12 cellular contexts compared by ENCODE assay signal in the genomic region with DNA sequence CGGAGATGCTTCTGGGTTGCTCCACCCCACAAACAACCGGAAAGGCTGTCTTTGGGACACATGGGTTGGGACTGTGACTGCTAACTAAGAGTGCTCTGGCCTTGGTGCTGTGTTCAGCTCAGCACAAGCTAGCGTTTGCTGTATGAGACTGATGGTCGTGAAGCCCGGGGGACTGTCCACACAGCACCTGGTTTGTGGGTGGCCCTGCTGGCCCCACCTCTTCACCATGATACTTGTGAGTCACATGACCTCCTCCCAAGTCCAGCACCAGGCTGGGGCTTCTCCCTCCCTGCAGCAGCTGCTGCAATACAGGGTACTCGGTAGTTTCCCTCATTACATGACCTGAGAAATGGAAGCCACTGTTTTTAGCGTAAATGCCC.
A peak's percentile ranks its signal among the peaks of the same experiment; 100 is the strongest.
DNase-seq lines count a peak whose midpoint lies in the region; ATAC-seq and TF ChIP-seq lines count a peak whose summit lies in the region.
"Had no signal": no experiment of that assay in that cellular context is flagged by ENCODE, and none has a peak within 500 bp of the region (broad histone marks: within the 10 kb centered on the region; RNA-seq: fewer than 3 reads in every experiment).

No MANE protein-coding gene starts in this region.

- in situ Hi-C loops in mammary epithelial cell (cut with MboI; ENCODE audit: low sequenced_read_pairs in 2 of 2), result no loop called here

- no peak overlapping the region for H3K4me2 ChIP-seq in HCT116 (ENCODE audit: low read length)
- H3K4me2 ChIP-seq in mammary epithelial cell (ENCODE audit: insufficient read depth, low read depth, low read length), result no peak overlapping the region

- ATAC-seq in HCT116, result peak; percentile 21; the same call in 1 of the 2 replicates

- WGBS in mammary epithelial cell (ENCODE audit: low coverage, missing lambda C conversion rate), result 98% methylated on average over 7 of the region's 7 CpGs

- dilution Hi-C loops in mammary epithelial cell (cut with HindIII; ENCODE audit: low sequenced_read_pairs), result no loop called here

- no peak overlapping the region for H2AFZ ChIP-seq in HCT116 (ENCODE audit: low read depth, low read length, poor library complexity, severe bottlenecking)
- H2AFZ ChIP-seq in mammary epithelial cell (ENCODE audit: low read depth, low read length), result no peak overlapping the region

- no peaks in the 10 kb centered on the region for H3K9me2 ChIP-seq in HCT116 (ENCODE audit: insufficient read depth)

- H3K4me1 Mint-ChIP-seq in brain (peaks cover 74% of the 10 kb centered on the region), CD14-positive monocyte (peaks cover 54% of the 10 kb centered on the region)

- H3K4me1 ChIP-seq in HCT116 (ENCODE audit: control insufficient read depth in 1 of 2, insufficient read depth in 2 of 2, low read length in 2 of 2) (peaks cover 0 to 9% of the 10 kb centered on the region in 2 experiments; a peak in 2 of 4 replicates), rectal smooth muscle tissue (ENCODE audit: control insufficient read depth, insufficient read depth, low read length) (peaks cover 10% of the 10 kb centered on the region), colonic mucosa (no peaks in the 10 kb centered on the region), mammary epithelial cell (ENCODE audit: insufficient read depth, low read length) (no peaks in the 10 kb centered on the region)

- peaks cover 0 to 7% of the 10 kb centered on the region in 2 experiments; a peak in 1 of 4 replicates for H3K9me3 ChIP-seq in HCT116 (ENCODE audit: control insufficient read depth in 1 of 2, insufficient read depth in 1 of 2, low read depth in 1 of 2, low read length in 2 of 2)
- no peaks in the 10 kb centered on the region for H3K9me3 ChIP-seq in colonic mucosa
- H3K9me3 ChIP-seq in mammary epithelial cell (replicated peaks; ENCODE audit: insufficient read depth, low read length), result no peaks in the 10 kb centered on the region

- peak overlapping the region; percentile 82 to 97 (median 86) for H3K27ac Mint-ChIP-seq in brain
- no peak overlapping the region for H3K27ac Mint-ChIP-seq in CD14-positive monocyte

- H3K27ac ChIP-seq in HCT116 (ENCODE audit: low read depth, low read length) (no peak overlapping the region), rectal smooth muscle tissue (ENCODE audit: low read depth, low read length) (peak overlapping the region; percentile 60), colonic mucosa (no peak overlapping the region), mammary epithelial cell (ENCODE audit: insufficient read depth, low read depth, low read length) (no peak overlapping the region)

- POLR2A ChIA-PET in HCT116 (lab: Charles Lee), result no interaction called here

- no peak for TF ChIP-seq POLR2A in HCT116 (IDR thresholded peaks at IDR 0.05; ENCODE audit: borderline replicate concordance, extremely low read depth, insufficient read depth, insufficient read length)

- H3K4me3 Mint-ChIP-seq in brain (no peak overlapping the region), CD14-positive monocyte (no peak overlapping the region)

- H3K9me3 Mint-ChIP-seq in brain, result peaks cover 0 to 19% (median 11%) of the 10 kb centered on the region in 5 experiments
- H3K9me3 Mint-ChIP-seq in CD14-positive monocyte, result peaks cover 5 to 16% (median 9%) of the 10 kb centered on the region in 7 donors

- H3K4me3 ChIP-seq in HCT116 (replicated peaks in 1 of 2; ENCODE audit: low read depth in 1 of 2, low read length in 2 of 2) (no peak overlapping the region), rectal smooth muscle tissue (ENCODE audit: low read length) (no peak overlapping the region), colonic mucosa (no peak overlapping the region), mammary epithelial cell (replicated peaks in 1 of 3; ENCODE audit: insufficient read depth in 1 of 3, low read depth in 2 of 3, low read length in 3 of 3) (no peak overlapping the region)
- H3K4me3 ChIP-seq: dorsolateral prefrontal cortex had no signal

- no peak for TF ChIP-seq RAD21 in HCT116 (IDR thresholded peaks at IDR 0.05; ENCODE audit: low read depth)

- no peaks in the 10 kb centered on the region for H3K27me3 Mint-ChIP-seq in brain
- H3K27me3 Mint-ChIP-seq in CD14-positive monocyte (ENCODE audit: low read depth in 3 of 3), result peaks cover 0 to 12% (median 1%) of the 10 kb centered on the region in 3 donors

- intact Hi-C loops in HCT116 (cut with micrococcal nuclease) (no loop called here), colonic mucosa (cut with DNase I) (no loop called here), CD14-positive monocyte (cut with micrococcal nuclease) (no loop called here), mammary epithelial cell (cut with micrococcal nuclease) (no loop called here)

- peaks cover 11% of the 10 kb centered on the region for H3K36me3 Mint-ChIP-seq in brain
- H3K36me3 Mint-ChIP-seq in CD14-positive monocyte, result peaks cover 12 to 14% of the 10 kb centered on the region in 2 donors

- TF ChIP-seq CTCF in HCT116 (IDR thresholded peaks at IDR 0.05 in 2 of 3, conservative IDR thresholded peaks at IDR 0.05 in 1 of 3; ENCODE audit: borderline replicate concordance in 1 of 3, insufficient read depth in 1 of 3, low read depth in 2 of 3, low read length in 2 of 3), result no peak
- no peak for TF ChIP-seq CTCF in brain (conservative IDR thresholded peaks at IDR 0.05)
- no peak for TF ChIP-seq CTCF in colonic mucosa (IDR thresholded peaks at IDR 0.05)
- TF ChIP-seq CTCF in CD14-positive monocyte (IDR thresholded peaks at IDR 0.05), result no peak
- no peak for TF ChIP-seq CTCF in mammary epithelial cell (conservative IDR thresholded peaks at IDR 0.05 in 1 of 2, IDR thresholded peaks at IDR 0.05 in 1 of 2; ENCODE audit: extremely low read depth in 1 of 2, insufficient read depth in 1 of 2, low read depth in 1 of 2, low read length in 2 of 2)

- H4K20me1 ChIP-seq in HCT116 (ENCODE audit: insufficient read depth), result no peaks in the 10 kb centered on the region
- no peaks in the 10 kb centered on the region for H4K20me1 ChIP-seq in mammary epithelial cell (ENCODE audit: insufficient read depth, low read length)

- H3K27me3 ChIP-seq in HCT116 (ENCODE audit: insufficient read depth, low read length) (no peaks in the 10 kb centered on the region), rectal smooth muscle tissue (ENCODE audit: control insufficient read depth, insufficient read depth, low read length) (no peaks in the 10 kb centered on the region), colonic mucosa (no peaks in the 10 kb centered on the region), mammary epithelial cell (ENCODE audit: insufficient read depth, low read length) (no peaks in the 10 kb centered on the region)
- H3K27me3 ChIP-seq: dorsolateral prefrontal cortex had no signal

- H3K36me3 ChIP-seq in HCT116 (ENCODE audit: control insufficient read depth in 1 of 2, insufficient read depth in 2 of 2, low read length in 2 of 2) (no peaks in the 10 kb centered on the region), rectal smooth muscle tissue (ENCODE audit: control insufficient read depth, insufficient read depth, low read length) (no peaks in the 10 kb centered on the region), colonic mucosa (no peaks in the 10 kb centered on the region), mammary epithelial cell (ENCODE audit: insufficient read depth, low read length) (no peaks in the 10 kb centered on the region)

- DNase-seq in HCT116 (ENCODE audit: low read depth, low spot score), result no peak
- peak; percentile 35 for DNase-seq in NCI-H2171 (lab: John Stamatoyannopoulos, UW)
- no peak for DNase-seq in colonic mucosa
- DNase-seq in CD14-positive monocyte (ENCODE audit: low spot score), result no peak
- no peak for DNase-seq in mammary epithelial cell
- DNase-seq: activated CD4-positive, alpha-beta T cell treated with anti-CD3 and anti-CD28 coated beads for 4 hours; GF-D8; NCI-H187; stimulated activated CD8-positive, alpha-beta memory T cell treated with anti-CD3 and anti-CD28 coated beads, Interleukin-4, amount 100 ng/mL, for 48 hours had no signal

- H3K79me2 ChIP-seq in HCT116 (ENCODE audit: insufficient read depth, low read length) (no peaks in the 10 kb centered on the region), mammary epithelial cell (ENCODE audit: insufficient read depth, low read length) (no peaks in the 10 kb centered on the region)

- H3K9ac ChIP-seq in HCT116 (ENCODE audit: low read length) (no peak overlapping the region), rectal smooth muscle tissue (ENCODE audit: low read length) (no peak overlapping the region), colonic mucosa (ENCODE audit: low read depth in 2 of 2, low read length in 2 of 2) (no peak overlapping the region), mammary epithelial cell (ENCODE audit: insufficient read depth, low read length) (no peak overlapping the region)

- no TSS peak for BruUV-seq in HCT116 (replicated peaks; lab: Mats Ljungman, UMichigan)
- no TSS peak for BruUV-seq in mammary epithelial cell (replicated peaks; lab: Mats Ljungman, UMichigan)

- CTCF ChIA-PET in HCT116 (lab: Charles Lee), result no interaction called here
- CTCF ChIA-PET in mammary epithelial cell (lab: Charles Lee; ENCODE audit: low non-redundant PET), result no interaction called here

- RAD21 ChIA-PET in HCT116 (lab: Charles Lee; ENCODE audit: low non-redundant PET in 1 of 2, low total read pairs in 2 of 2, uncharacterized antibody in 2 of 2, unreplicated experiment in 2 of 2), result no interaction called here

TF ChIP-seq in HCT116, 20 proteins besides CTCF, POLR2A, EP300 and RAD21 (continues in another document):
- TF ChIP-seq ZNF274 (IDR thresholded peaks at IDR 0.05; ENCODE audit: low read depth, low read length) (no peak), EGR1 (IDR thresholded peaks at IDR 0.05; ENCODE audit: low read depth) (no peak), ATF3 (IDR thresholded peaks at IDR 0.05) (no peak), EZH2phosphoT487 (IDR thresholded peaks at IDR 0.05; ENCODE audit: borderline replicate concordance) (no peak), SRF (IDR thresholded peaks at IDR 0.05; ENCODE audit: low read depth) (no peak), CEBPB (IDR thresholded peaks at IDR 0.05; ENCODE audit: low read depth) (no peak)
- TF ChIP-seq, protein P1, sequence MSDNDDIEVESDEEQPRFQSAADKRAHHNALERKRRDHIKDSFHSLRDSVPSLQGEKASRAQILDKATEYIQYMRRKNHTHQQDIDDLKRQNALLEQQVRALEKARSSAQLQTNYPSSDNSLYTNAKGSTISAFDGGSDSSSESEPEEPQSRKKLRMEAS (IDR thresholded peaks at IDR 0.05), result no peak

Comparison
In these comparisons a context has a peak if more than half of its experiments do, and no peak if none do; other contexts are left out.
1. H3K27ac Mint-ChIP-seq: peak in brain (5 of 5); none in CD14-positive monocyte (0 of 7).